11 cellular contexts compared by ENCODE assay signal in the genomic region with DNA sequence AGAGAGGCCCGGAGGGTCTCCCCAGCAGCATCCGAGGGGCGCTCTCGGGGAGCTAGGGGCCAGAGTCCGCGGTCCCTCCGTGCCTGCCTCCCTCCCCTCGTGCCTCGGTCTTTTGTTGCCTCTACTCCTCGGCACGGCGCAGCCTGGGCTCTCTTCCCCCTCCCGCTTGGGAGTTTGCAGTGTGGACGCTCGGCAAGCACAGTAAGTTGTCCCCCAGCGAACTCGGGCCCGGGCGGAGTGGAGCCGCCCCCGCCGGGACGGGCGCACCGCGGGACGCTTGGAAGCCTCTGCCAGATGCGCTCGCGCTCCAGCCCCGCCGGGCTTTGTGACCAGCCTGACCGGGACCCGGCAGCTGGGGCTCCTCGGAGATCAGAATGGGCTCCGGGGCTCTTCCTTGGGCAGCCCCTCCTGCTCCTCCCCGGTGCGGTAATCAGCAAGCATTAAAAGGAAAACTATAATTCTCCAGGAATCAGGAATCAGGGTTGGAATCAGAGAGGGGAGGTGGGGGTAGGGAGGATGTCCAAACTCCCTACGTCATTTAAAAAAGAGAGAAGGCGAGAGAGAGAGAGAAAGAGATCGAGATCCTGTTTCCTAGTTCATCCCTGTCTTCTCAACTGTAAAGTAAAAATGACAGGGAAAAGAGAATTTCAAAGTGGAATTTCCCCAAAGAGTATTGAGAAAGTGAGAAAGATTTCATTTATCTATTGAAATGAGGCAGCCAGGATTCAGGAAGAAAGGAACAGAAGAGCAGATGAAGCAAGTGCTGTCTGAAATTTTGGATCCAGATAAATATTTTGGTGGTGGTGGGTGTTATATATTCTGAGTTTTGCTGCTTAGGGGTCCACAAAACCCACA. TPM values are rescaled to one million over a fixed set of nuclear protein-coding genes. Genes with fewer than 3 reads are reported as not detected.
DNase-seq lines count a peak whose midpoint lies in the region; ATAC-seq and TF ChIP-seq lines count a peak whose summit lies in the region.
"Had no signal": no experiment of that assay in that cellular context is flagged by ENCODE, and none has a peak within 500 bp of the region (broad histone marks: within the 10 kb centered on the region; RNA-seq: fewer than 3 reads in every experiment).

No MANE protein-coding gene starts in this region.

- POLR2A ChIA-PET in PC-3 (lab: Charles Lee; ENCODE audit: unreplicated experiment) = no interaction called here

- H3K9me3 Mint-ChIP-seq in stimulated activated effector memory CD8-positive, alpha-beta T cell treated with anti-CD3 and anti-CD28 coated beads, Interleukin-12 subunit alpha, Interleukin-12 subunit beta, amount 100 ng/mL, for 72 hours = no peaks in the 10 kb centered on the region

- H3K27me3 ChIP-seq in PC-3 (ENCODE audit: low read length) (peaks cover 33% of the 10 kb centered on the region), cardiac muscle cell (no peaks in the 10 kb centered on the region), ovary (no peaks in the 10 kb centered on the region)

- H4K20me1 ChIP-seq in PC-3 (ENCODE audit: low read length) = no peaks in the 10 kb centered on the region

- TF ChIP-seq POLR2A in ovary (IDR thresholded peaks at IDR 0.05) = no peak

- H3K9me3 ChIP-seq in PC-3 (ENCODE audit: low read length) = no peaks in the 10 kb centered on the region
- no peaks in the 10 kb centered on the region for H3K9me3 ChIP-seq in cardiac muscle cell (ENCODE audit: low read depth)
- H3K9me3 ChIP-seq in ovary = no peaks in the 10 kb centered on the region
- H3K9me3 ChIP-seq: neutrophil had no signal

- 0 out of 2 replicates have a peak overlapping the region, but pooled peaks have one; percentile 4 for H3K27ac ChIP-seq in PC-3 (ENCODE audit: low read length)
- H3K27ac ChIP-seq in cardiac muscle cell = peak overlapping the region; percentile 71
- peak overlapping the region in 1 of 2 donors; percentile 77 for H3K27ac ChIP-seq in ovary
- H3K27ac ChIP-seq: neutrophil had no signal

- TF ChIP-seq EP300 in ovary (IDR thresholded peaks at IDR 0.05) = no peak

- H3K9ac ChIP-seq in PC-3 (ENCODE audit: low read length) = peak overlapping the region; percentile 61

- no peak overlapping the region for H3K4me3 Mint-ChIP-seq in stimulated activated effector memory CD8-positive, alpha-beta T cell treated with anti-CD3 and anti-CD28 coated beads, Interleukin-12 subunit alpha, Interleukin-12 subunit beta, amount 100 ng/mL, for 72 hours

- ATAC-seq in PC-3 (peak; percentile 46), HG02623 (IDR thresholded peaks at IDR 0.05; ENCODE audit: unreplicated experiment) (no peak)
- ATAC-seq in stimulated activated effector memory CD8-positive, alpha-beta T cell treated with anti-CD3 and anti-CD28 coated beads, Interleukin-12 subunit alpha, Interleukin-12 subunit beta, amount 100 ng/mL, for 72 hours = no peak

- intact Hi-C loops in PC-3 (cut with micrococcal nuclease) (loop anchor here (5.0 to 10.0 kb wide), 2 partner anchors 456 to 839 kb away; no protein-coding TSS in a partner anchor), ovary (cut with DNase I) (loop anchor here in 1 of 4 donors (10.0 kb wide), 1 partner anchor 839 kb away; no protein-coding TSS in a partner anchor)

- CTCF ChIA-PET in PC-3 (lab: Charles Lee) = no interaction called here

- peak overlapping the region; percentile 79 for H3K4me2 ChIP-seq in PC-3 (ENCODE audit: low read length)

- no peak overlapping the region for H3K27ac Mint-ChIP-seq in stimulated activated effector memory CD8-positive, alpha-beta T cell treated with anti-CD3 and anti-CD28 coated beads, Interleukin-12 subunit alpha, Interleukin-12 subunit beta, amount 100 ng/mL, for 72 hours

- H3K36me3 Mint-ChIP-seq in stimulated activated effector memory CD8-positive, alpha-beta T cell treated with anti-CD3 and anti-CD28 coated beads, Interleukin-12 subunit alpha, Interleukin-12 subunit beta, amount 100 ng/mL, for 72 hours = no peaks in the 10 kb centered on the region

- H3K4me3 ChIP-seq in PC-3 (ENCODE audit: low read length) (peak overlapping the region; percentile 68), cardiac muscle cell (peak overlapping the region; percentile 75), ovary (peak overlapping the region; percentile 16)

- H3K4me1 ChIP-seq in PC-3 (ENCODE audit: insufficient read depth, low read length) (peaks cover 19% of the 10 kb centered on the region), cardiac muscle cell (ENCODE audit: low read depth) (peaks cover 19% of the 10 kb centered on the region), ovary (ENCODE audit: insufficient read depth) (no peaks in the 10 kb centered on the region)

- no peaks in the 10 kb centered on the region for H3F3A ChIP-seq in PC-3 (ENCODE audit: low read length, unreplicated experiment)

- H3K36me3 ChIP-seq in PC-3 (ENCODE audit: low read depth, low read length) = no peaks in the 10 kb centered on the region
- no peaks in the 10 kb centered on the region for H3K36me3 ChIP-seq in cardiac muscle cell
- no peaks in the 10 kb centered on the region for H3K36me3 ChIP-seq in ovary
- H3K36me3 ChIP-seq: neutrophil had no signal

- no peaks in the 10 kb centered on the region for H3K4me1 Mint-ChIP-seq in stimulated activated effector memory CD8-positive, alpha-beta T cell treated with anti-CD3 and anti-CD28 coated beads, Interleukin-12 subunit alpha, Interleukin-12 subunit beta, amount 100 ng/mL, for 72 hours

- no peak for TF ChIP-seq CTCF in PC-3 (conservative IDR thresholded peaks at IDR 0.05; ENCODE audit: low read depth, low read length)
- TF ChIP-seq CTCF in cardiac muscle cell (IDR thresholded peaks at IDR 0.05; ENCODE audit: low read depth, low read length) = no peak
- TF ChIP-seq CTCF in ovary (IDR thresholded peaks at IDR 0.05) = no peak

- DNase-seq in NCI-H2196 (lab: John Stamatoyannopoulos, UW; ENCODE audit: unreplicated experiment) (peak; percentile 21), NCI-H2196 treated with DMSO at 0.1 percent for 48 hours (lab: John Stamatoyannopoulos, UW; ENCODE audit: unreplicated experiment) (no peak), PC-3 (peak; percentile 55), cardiac muscle cell (ENCODE audit: low read depth in 1 of 2, low spot score in 1 of 2) (peak in 1 of 2 donors; percentile 81), ovary (peak; percentile 48 to 65 (median 54)), SW 1271 (lab: John Stamatoyannopoulos, UW) (no peak)
- DNase-seq in stimulated activated effector memory CD8-positive, alpha-beta T cell treated with anti-CD3 and anti-CD28 coated beads, Interleukin-12 subunit alpha, Interleukin-12 subunit beta, amount 100 ng/mL, for 72 hours (ENCODE audit: low spot score in 2 of 2) = no peak

- TSS peak; percentile 50 for BruUV-seq in PC-3 (replicated peaks; lab: Mats Ljungman, UMichigan)

- peaks cover 14% of the 10 kb centered on the region for H3K79me2 ChIP-seq in PC-3 (ENCODE audit: low read length)

- WGBS in ovary, 3 donors = 2 to 3% (median 3%) methylated on average over 38 to 41 of the region's 41 CpGs

- no peaks in the 10 kb centered on the region for H3K9me2 ChIP-seq in PC-3 (replicated peaks; ENCODE audit: low read length)

- peak overlapping the region; percentile 67 for H2AFZ ChIP-seq in PC-3 (ENCODE audit: low read length)

RNA-seq across cellular contexts. Expression of a gene that starts 0.8 kb away (rescaled TPM):
- 6.5 and 9.8 TPM in 2 replicates for total RNA-seq in PC-3 (2014; rRNA removed)
- 26.8 and 40.8 TPM in 2 replicates for total RNA-seq in cardiac muscle cell
- 13.5 and 18.2 TPM in 2 replicates for polyA plus RNA-seq in cardiac muscle cell
- total RNA-seq in ovary = 1 to 10 TPM in 4 of 7 donors, under 1 TPM in 3; 0.32 to 7.4 (median 1.1) TPM
- polyA plus RNA-seq in ovary = under 1 TPM; 0.15 to 0.22 TPM
- total RNA-seq: RPMI7951 had no signal
- polyA plus RNA-seq: BJ had no signal

Comparison
In these comparisons a context has a peak if more than half of its experiments do, and no peak if none do; other contexts are left out.
1. DNase-seq: peak in NCI-H2196 (single experiment), PC-3 (single experiment) and ovary (5 of 5); none in NCI-H2196 treated with DMSO at 0.1 percent for 48 hours (single experiment), SW 1271 (0 of 2) and stimulated activated effector memory CD8-positive, alpha-beta T cell treated with anti-CD3 and anti-CD28 coated beads, Interleukin-12 subunit alpha, Interleukin-12 subunit beta, amount 100 ng/mL, for 72 hours (0 of 2).
2. H3K4me3 ChIP-seq: peak in every context shown above with its lines; median percentile 75 in cardiac muscle cell; 68 in PC-3; 16 in ovary.